In the genomic region with DNA sequence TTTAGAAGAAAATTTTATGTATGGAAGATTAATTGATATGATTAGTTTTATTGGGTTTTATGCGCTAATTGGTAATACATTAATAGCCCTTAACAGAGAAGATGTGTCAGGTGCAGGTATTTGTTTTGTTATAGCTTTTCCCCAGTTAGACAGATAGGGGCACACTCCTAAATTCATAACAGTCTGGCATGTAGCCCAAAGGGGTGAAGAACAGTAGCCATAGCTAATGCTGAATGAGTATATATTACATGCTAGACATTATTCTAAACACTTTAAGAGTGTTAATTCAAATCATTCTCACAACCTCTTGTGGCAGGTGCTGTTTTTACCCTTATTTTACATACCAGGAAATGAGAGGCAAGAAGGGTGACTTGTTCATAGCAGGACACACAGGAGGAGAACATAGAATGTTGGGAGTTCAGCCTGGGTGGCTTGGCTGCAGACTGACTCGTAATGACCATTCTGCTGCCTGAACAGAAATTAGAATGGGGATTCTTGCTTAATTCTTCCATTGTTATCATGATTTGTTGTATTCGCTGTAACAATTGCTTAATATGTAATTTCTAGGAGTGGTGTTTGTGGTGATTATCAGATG, we compare ENCODE assay signal across 12 cellular contexts. TPM values are rescaled to one million over a fixed set of nuclear protein-coding genes. Genes with fewer than 3 reads are reported as not detected.
DNase-seq lines count a peak whose midpoint lies in the region; ATAC-seq and TF ChIP-seq lines count a peak whose summit lies in the region.
"Had no signal": no experiment of that assay in that cellular context is flagged by ENCODE, and none has a peak within 500 bp of the region (broad histone marks: within the 10 kb centered on the region; RNA-seq: fewer than 3 reads in every experiment).

No MANE protein-coding gene starts in this region.

- H2BK15ac ChIP-seq in neuronal stem cell (ENCODE audit: low read length), result no peak overlapping the region

- peak; percentile 65 for ATAC-seq in GM18873 (IDR thresholded peaks at IDR 0.05; ENCODE audit: low FRiP score, unreplicated experiment)
- peak; percentile 65 for ATAC-seq in GM21825 (IDR thresholded peaks at IDR 0.05; ENCODE audit: unreplicated experiment)
- peak; percentile 75 for ATAC-seq in HG03460 (IDR thresholded peaks at IDR 0.05; ENCODE audit: unreplicated experiment)
- peak; percentile 22 for ATAC-seq in memory B cell (ENCODE audit: low read depth)
- ATAC-seq in lower lobe of right lung, result no peak
- no peak for ATAC-seq in T-helper 17 cell

- no peak overlapping the region for H3K4me3 ChIP-seq in neuronal stem cell (ENCODE audit: low read length in 2 of 2)
- no peak overlapping the region for H3K4me3 ChIP-seq in lower lobe of right lung
- H3K4me3 ChIP-seq: smooth muscle cell had no signal

- no peak overlapping the region for H3K14ac ChIP-seq in neuronal stem cell (ENCODE audit: low read length)

- no peak overlapping the region for H4K91ac ChIP-seq in neuronal stem cell (ENCODE audit: low read depth, low read length, poor library complexity)

- H3K36me3 Mint-ChIP-seq in memory B cell (peaks cover 9% of the 10 kb centered on the region), T-helper 17 cell (ENCODE audit: low read depth) (peaks cover 2% of the 10 kb centered on the region)

- H3K4me1 ChIP-seq in neuronal stem cell (ENCODE audit: control insufficient read depth in 2 of 2, insufficient read depth in 1 of 2, low read depth in 1 of 2, low read length in 2 of 2), result no peaks in the 10 kb centered on the region
- H3K4me1 ChIP-seq in lower lobe of right lung, result no peaks in the 10 kb centered on the region

- no peaks in the 10 kb centered on the region for H3K9me3 Mint-ChIP-seq in memory B cell

- peaks cover 0 to 62% of the 10 kb centered on the region in 2 donors for H3K36me3 ChIP-seq in neuronal stem cell (replicated peaks in 1 of 2; ENCODE audit: control insufficient read depth in 2 of 2, insufficient read depth in 2 of 2, low read length in 2 of 2)
- H3K36me3 ChIP-seq in lower lobe of right lung, result peaks cover 27% of the 10 kb centered on the region

- H3K27ac ChIP-seq in neuronal stem cell (replicated peaks; ENCODE audit: low read length) (no peak overlapping the region), lower lobe of right lung (no peak overlapping the region)

- no peak for DNase-seq in memory B cell (ENCODE audit: low spot score in 2 of 2)
- no peak for DNase-seq in neuronal stem cell (ENCODE audit: low spot score)
- no peak for DNase-seq in lower lobe of right lung
- DNase-seq in superior temporal gyrus (ENCODE audit: extremely low spot score), result no peak
- no peak for DNase-seq in T-helper 17 cell
- DNase-seq: aorta, naive B cell, NCI-H2227 treated with DMSO at 0.1 percent for 48 hours had no signal

- no peak overlapping the region for H2AK5ac ChIP-seq in neuronal stem cell (ENCODE audit: low read depth, low read length)

- H3K4ac ChIP-seq in neuronal stem cell (ENCODE audit: low read length), result no peak overlapping the region

- no peak for TF ChIP-seq CTCF in lower lobe of right lung (IDR thresholded peaks at IDR 0.05)

- no peak overlapping the region for H2BK5ac ChIP-seq in neuronal stem cell (ENCODE audit: low read length)

- no peaks in the 10 kb centered on the region for H3K27me3 Mint-ChIP-seq in memory B cell
- H3K27me3 Mint-ChIP-seq in T-helper 17 cell, result no peaks in the 10 kb centered on the region
- H3K27me3 Mint-ChIP-seq: naive B cell had no signal

- H3K18ac ChIP-seq in neuronal stem cell (ENCODE audit: low read length), result no peak overlapping the region

- H3K4me3 Mint-ChIP-seq in memory B cell (no peak overlapping the region), T-helper 17 cell (no peak overlapping the region)

- H3K27me3 ChIP-seq in neuronal stem cell (ENCODE audit: control insufficient read depth in 3 of 3, insufficient read depth in 3 of 3, low read depth in 1 of 3, low read length in 3 of 3) (no peaks in the 10 kb centered on the region), lower lobe of right lung (ENCODE audit: low read depth) (no peaks in the 10 kb centered on the region)

- H3K27ac Mint-ChIP-seq in memory B cell (peak overlapping the region; percentile 31), T-helper 17 cell (no peak overlapping the region)

- H3K4me2 ChIP-seq in neuronal stem cell (ENCODE audit: insufficient read depth, low read length, poor library complexity, severe bottlenecking), result no peak overlapping the region
- H3K4me2 ChIP-seq: smooth muscle cell had no signal

- no peak overlapping the region for H3K9ac ChIP-seq in neuronal stem cell (ENCODE audit: low read depth, low read length, poor library complexity)

- WGBS in neuronal stem cell (ENCODE audit: extremely low coverage in 2 of 2, insufficient read length in 2 of 2, insufficient replicate concordance in 1 of 2), 2 donors, result 100% methylated on average over 1 of the region's 3 CpGs; no CpG with 5 or more reads in 1 of the 2 donors

- intact Hi-C loops in lower lobe of right lung (cut with DNase I), result no loop called here

- H2BK12ac ChIP-seq in neuronal stem cell (ENCODE audit: low read length), result no peak overlapping the region

- H3K4me1 Mint-ChIP-seq in memory B cell (peaks cover 14% of the 10 kb centered on the region), T-helper 17 cell (no peaks in the 10 kb centered on the region)

- H3K79me1 ChIP-seq in neuronal stem cell (ENCODE audit: low read depth, low read length), result no peaks in the 10 kb centered on the region

- H2AFZ ChIP-seq in neuronal stem cell (ENCODE audit: low read length), result no peak overlapping the region

- H3K9me3 ChIP-seq in neuronal stem cell (replicated peaks in 1 of 2; ENCODE audit: control insufficient read depth in 2 of 2, insufficient read depth in 1 of 2, low read depth in 1 of 2, low read length in 2 of 2), result peaks cover 0 to 4% of the 10 kb centered on the region in 2 donors
- no peaks in the 10 kb centered on the region for H3K9me3 ChIP-seq in lower lobe of right lung
- no peaks in the 10 kb centered on the region for H3K9me3 ChIP-seq in T-helper 17 cell (ENCODE audit: control insufficient read depth, low read length, poor library complexity, severe bottlenecking)

- no peak overlapping the region for H3K23ac ChIP-seq in neuronal stem cell (ENCODE audit: low read depth, low read length, poor library complexity)

- H4K8ac ChIP-seq in neuronal stem cell (ENCODE audit: low read depth, low read length), result no peak overlapping the region

- no peak overlapping the region for H2BK120ac ChIP-seq in neuronal stem cell (ENCODE audit: low read depth, low read length)

RNA-seq across cellular contexts. Expression of gene PCCA, which starts 20.1 kb away (rescaled TPM):
- 32.7 TPM for polyA plus RNA-seq in neuronal stem cell (2013, experiment 1 of 2)
- 35.4 TPM for polyA plus RNA-seq in neuronal stem cell (2013, experiment 2 of 2)
- 37.8 TPM for total RNA-seq in lower lobe of right lung
- 10 to 100 TPM in 1 of 2 donors, 1 to 10 TPM in 1; 9.9 to 10.7 TPM for total RNA-seq in T-helper 17 cell

Comparison
In these comparisons a context has a peak if more than half of its experiments do, and no peak if none do; other contexts are left out.
1. ATAC-seq: peak in GM18873 (single experiment), GM21825 (single experiment), HG03460 (single experiment) and memory B cell (single experiment); none in lower lobe of right lung (0 of 2) and T-helper 17 cell (single experiment).